9 cellular contexts compared by ENCODE assay signal in genomic region chr16:2884041-2884451, GRCh38. TPM values are rescaled to one million over a fixed set of nuclear protein-coding genes. Genes with fewer than 3 reads are reported as not detected.
DNase-seq lines count a peak whose midpoint lies in the region; ATAC-seq, FAIRE-seq and TF ChIP-seq lines count a peak whose summit lies in the region.
"Had no signal": no experiment of that assay in that cellular context is flagged by ENCODE, and none has a peak within 500 bp of the region (broad histone marks: within the 10 kb centered on the region; RNA-seq: fewer than 3 reads in every experiment).

No MANE protein-coding gene starts in this region.

- peaks cover 12% of the 10 kb centered on the region for H3K4me1 Mint-ChIP-seq in brain

- H3K9me3 Mint-ChIP-seq in brain = peaks cover 0 to 14% (median 3%) of the 10 kb centered on the region in 5 experiments

- peaks cover 11% of the 10 kb centered on the region for H3K27me3 Mint-ChIP-seq in brain

- H3K4me3 ChIP-seq in A549 = peak overlapping the region; percentile 94
- peak overlapping the region; percentile 83 for H3K4me3 ChIP-seq in HUES48 (ENCODE audit: low read depth, low read length)
- H3K4me3 ChIP-seq in muscle layer of colon (ENCODE audit: low read depth in 1 of 2, low read length in 2 of 2) = peak overlapping the region; percentile 74 to 83

- peaks cover 17% of the 10 kb centered on the region for H3K36me3 Mint-ChIP-seq in brain

- no peaks in the 10 kb centered on the region for H3K9me3 ChIP-seq in A549
- H3K9me3 ChIP-seq in HUES48 (ENCODE audit: control insufficient read depth, insufficient read depth, low read length) = no peaks in the 10 kb centered on the region; the same call in 1 of the 2 replicates
- H3K9me3 ChIP-seq in muscle layer of colon (ENCODE audit: low read length) = no peaks in the 10 kb centered on the region

- H3K9ac ChIP-seq in HUES48 (ENCODE audit: low read depth, low read length) = no peak overlapping the region
- H3K9ac ChIP-seq in muscle layer of colon (ENCODE audit: low read length) = peak overlapping the region; percentile 78

- ATAC-seq in A549 = no peak
- no peak for ATAC-seq in GM19035 (IDR thresholded peaks at IDR 0.05; ENCODE audit: unreplicated experiment)

- H3K36me3 ChIP-seq in HUES48 (ENCODE audit: control insufficient read depth, insufficient read depth, low read length) (no peaks in the 10 kb centered on the region), muscle layer of colon (ENCODE audit: insufficient read depth, low read length) (no peaks in the 10 kb centered on the region)

- H3K27me3 ChIP-seq in HUES48 (ENCODE audit: control insufficient read depth, insufficient read depth, low read length) = no peaks in the 10 kb centered on the region
- H3K27me3 ChIP-seq in muscle layer of colon (ENCODE audit: control insufficient read depth in 1 of 2, insufficient read depth in 2 of 2, low read length in 2 of 2) = no peaks in the 10 kb centered on the region

- H3K4me1 ChIP-seq in A549 (peaks cover 5% of the 10 kb centered on the region; the same call in 2 of the 3 replicates), HUES48 (ENCODE audit: control insufficient read depth, insufficient read depth, low read length) (no peaks in the 10 kb centered on the region), muscle layer of colon (ENCODE audit: insufficient read depth, low read length) (peaks cover 6% of the 10 kb centered on the region)

- TF ChIP-seq CTCF in A549 (IDR thresholded peaks at IDR 0.05) (no peak), brain (conservative IDR thresholded peaks at IDR 0.05) (no peak)

- peak overlapping the region in 1 of 2 experiments; percentile 97; a peak in 4 of 6 replicates for H3K27ac ChIP-seq in A549
- H3K27ac ChIP-seq in HUES48 (ENCODE audit: low read depth, low read length) = no peak overlapping the region
- H3K27ac ChIP-seq in muscle layer of colon (ENCODE audit: low read depth, low read length) = peak overlapping the region; percentile 71

- H3K4me2 ChIP-seq in A549 = peak overlapping the region; percentile 99

- H3K4me3 Mint-ChIP-seq in brain = peak overlapping the region; percentile 93 to 97 (median 94)

- peak overlapping the region; percentile 85 to 96 (median 95) for H3K27ac Mint-ChIP-seq in brain

- WGBS in A549 (ENCODE audit: missing lambda C conversion rate) = 91% methylated on average over 18 of the region's 18 CpGs

- no peak for FAIRE-seq in A549 (lab: Jason Lieb, UNC)
- FAIRE-seq: GM18507 had no signal

- TF ChIP-seq POLR2A in A549 (IDR thresholded peaks at IDR 0.05; ENCODE audit: low read length) = no peak

- no peak for TF ChIP-seq RAD21 in A549 (conservative IDR thresholded peaks at IDR 0.05 in 1 of 2, IDR thresholded peaks at IDR 0.05 in 1 of 2)

- no peak for TF ChIP-seq EP300 in A549 (IDR thresholded peaks at IDR 0.05)

- CTCF ChIA-PET in A549 (lab: Yijun Ruan, JAX) = interaction anchor here (1.4 to 6.6 kb wide), 6 partner anchors 9 to 45 kb away, joined by 3 to 52 read pairs (median 6); no protein-coding TSS in a partner anchor

- DNase-seq in A549 (ENCODE audit: low read depth in 1 of 2, low spot score in 1 of 2) = no peak
- no peak for DNase-seq in ecto neural progenitor cell (ENCODE audit: low spot score)
- DNase-seq in stimulated activated CD4-positive, alpha-beta T cell treated with anti-CD3 and anti-CD28 coated beads, Interleukin-2, amount 100 ng/mL, for 24 hours = no peak
- DNase-seq in EL = no peak

- POLR2A ChIA-PET in A549 (lab: Yijun Ruan, JAX) = interaction anchor here (3.8 kb wide), 1 partner anchor 22 kb away, joined by 62 read pairs; no protein-coding TSS in a partner anchor

TF ChIP-seq in A549, 52 proteins besides CTCF, POLR2A, EP300 and RAD21:
- no peak for TF ChIP-seq ATOH8 (CRISPR knock-in tag; IDR thresholded peaks at IDR 0.05; ENCODE audit: low read depth)
- TF ChIP-seq, protein P1, sequence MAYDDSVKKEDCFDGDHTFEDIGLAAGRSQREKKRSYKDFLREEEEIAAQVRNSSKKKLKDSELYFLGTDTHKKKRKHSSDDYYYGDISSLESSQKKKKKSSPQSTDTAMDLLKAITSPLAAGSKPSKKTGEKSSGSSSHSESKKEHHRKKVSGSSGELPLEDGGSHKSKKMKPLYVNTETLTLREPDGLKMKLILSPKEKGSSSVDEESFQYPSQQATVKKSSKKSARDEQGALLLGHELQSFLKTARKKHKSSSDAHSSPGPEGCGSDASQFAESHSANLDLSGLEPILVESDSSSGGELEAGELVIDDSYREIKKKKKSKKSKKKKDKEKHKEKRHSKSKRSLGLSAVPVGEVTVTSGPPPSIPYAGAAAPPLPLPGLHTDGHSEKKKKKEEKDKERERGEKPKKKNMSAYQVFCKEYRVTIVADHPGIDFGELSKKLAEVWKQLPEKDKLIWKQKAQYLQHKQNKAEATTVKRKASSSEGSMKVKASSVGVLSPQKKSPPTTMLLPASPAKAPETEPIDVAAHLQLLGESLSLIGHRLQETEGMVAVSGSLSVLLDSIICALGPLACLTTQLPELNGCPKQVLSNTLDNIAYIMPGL (CRISPR knock-in tag; IDR thresholded peaks at IDR 0.05; ENCODE audit: borderline replicate concordance) = no peak
- no peak for TF ChIP-seq EHF (CRISPR knock-in tag; IDR thresholded peaks at IDR 0.05)
- TF ChIP-seq RNF2 (IDR thresholded peaks at IDR 0.05; ENCODE audit: borderline replicate concordance, low read depth) = no peak
- TF ChIP-seq FOSL2 (IDR thresholded peaks at IDR 0.05) = no peak
- no peak for TF ChIP-seq FOSL2 (CRISPR knock-in tag; IDR thresholded peaks at IDR 0.05)
- TF ChIP-seq RCOR1 (IDR thresholded peaks at IDR 0.05; ENCODE audit: low read depth, low read length) = no peak
- no peak for TF ChIP-seq BCL3 (IDR thresholded peaks at IDR 0.05)
- no peak for TF ChIP-seq HDAC2 (IDR thresholded peaks at IDR 0.05)
- no peak for TF ChIP-seq NR3C1 (IDR thresholded peaks at IDR 0.05)
- no peak for TF ChIP-seq ZFP36 (IDR thresholded peaks at IDR 0.05; ENCODE audit: borderline replicate concordance, partially characterized antibody)
- TF ChIP-seq ZNF302 (CRISPR knock-in tag; IDR thresholded peaks at IDR 0.05) = no peak
- no peak for TF ChIP-seq JUNB (IDR thresholded peaks at IDR 0.05)
- no peak for TF ChIP-seq MAZ (IDR thresholded peaks at IDR 0.05; ENCODE audit: borderline replicate concordance, low read depth, low read length)
- TF ChIP-seq MAX (IDR thresholded peaks at IDR 0.05) = no peak
TF ChIP-seq in A549: peak in this region for 0.

RNA-seq across cellular contexts. Expression of gene FLYWCH2, which starts 1.0 kb away (rescaled TPM):
- 22.7 and 23.2 TPM in 2 replicates for polyA plus RNA-seq in A549 (2011; rRNA removed)
- 67.8 and 89.3 TPM in 2 replicates for polyA plus RNA-seq in A549 (2012; cell fraction: cytosol; rRNA removed)
- 52.7 and 59.0 TPM in 2 replicates for polyA plus RNA-seq in A549 (2012; cell fraction: nucleus; rRNA removed)
- 40.1 to 42.1 TPM (median 41.2 TPM) in 3 replicates for polyA plus RNA-seq in A549 (2017; fragmentation: RNase III; extraction: RNeasy Plus Mini Kit Qiagen cat#74134 plus additional on column Dnase treatment)
- 6.4 and 7.4 TPM in 2 replicates for polyA minus RNA-seq in A549 (2011; rRNA and poly(A)+ RNA removed)
- 65.5 TPM for polyA plus RNA-seq in brain (ENCODE audit: insufficient read depth, low read depth, low replicate concordance)

RNA-seq across cellular contexts. Expression of gene PRSS22, which starts 26.1 kb away (rescaled TPM):
- polyA plus RNA-seq in A549 (2011; rRNA removed) (not detected in 2 replicates), A549 (2017; fragmentation: RNase III; extraction: RNeasy Plus Mini Kit Qiagen cat#74134 plus additional on column Dnase treatment) (0.10 to 0.33 TPM in 2 of 3 replicates, not detected in the other), brain (ENCODE audit: insufficient read depth, low read depth, low replicate concordance) (not detected)
- 0.08 and 0.12 TPM in 2 replicates for polyA plus RNA-seq in A549 (2012; cell fraction: cytosol; rRNA removed)
- 0.18 and 0.45 TPM in 2 replicates for polyA plus RNA-seq in A549 (2012; cell fraction: nucleus; rRNA removed)
- polyA minus RNA-seq in A549 (2011; rRNA and poly(A)+ RNA removed) = not detected in 2 replicates

RNA-seq across cellular contexts. Expression of gene FLYWCH1, which starts 27.7 kb away (rescaled TPM):
- 9.3 and 10.6 TPM in 2 replicates for polyA plus RNA-seq in A549 (2011; rRNA removed)
- 25.4 and 33.8 TPM in 2 replicates for polyA plus RNA-seq in A549 (2012; cell fraction: cytosol; rRNA removed)
- polyA plus RNA-seq in A549 (2012; cell fraction: nucleus; rRNA removed) = 108 and 114 TPM in 2 replicates
- 20.5 to 22.5 TPM (median 22.3 TPM) in 3 replicates for polyA plus RNA-seq in A549 (2017; fragmentation: RNase III; extraction: RNeasy Plus Mini Kit Qiagen cat#74134 plus additional on column Dnase treatment)
- polyA minus RNA-seq in A549 (2011; rRNA and poly(A)+ RNA removed) = 6.8 and 12.8 TPM in 2 replicates
- 44.2 TPM for polyA plus RNA-seq in brain (ENCODE audit: insufficient read depth, low read depth, low replicate concordance)

RNA-seq across cellular contexts. Expression of gene ZG16B, which starts 53.9 kb away (rescaled TPM):
- polyA plus RNA-seq in A549 (2011; rRNA removed) (0.85 and 0.86 TPM in 2 replicates), A549 (2017; fragmentation: RNase III; extraction: RNeasy Plus Mini Kit Qiagen cat#74134 plus additional on column Dnase treatment) (0.40 to 0.59 TPM (median 0.54 TPM) in 3 replicates), brain (ENCODE audit: insufficient read depth, low read depth, low replicate concordance) (not detected)
- 0.48 and 0.51 TPM in 2 replicates for polyA plus RNA-seq in A549 (2012; cell fraction: cytosol; rRNA removed)
- polyA plus RNA-seq in A549 (2012; cell fraction: nucleus; rRNA removed) = 0.60 and 1.3 TPM in 2 replicates
- 0.54 and 0.58 TPM in 2 replicates for polyA minus RNA-seq in A549 (2011; rRNA and poly(A)+ RNA removed)
